In genomic region chr12:28191690-28192089, GRCh38 we compare ENCODE assay signal across 8 cellular contexts. TPM values are rescaled to one million over a fixed set of nuclear protein-coding genes. Genes with fewer than 3 reads are reported as not detected.
DNase-seq lines count a peak whose midpoint lies in the region; ATAC-seq and TF ChIP-seq lines count a peak whose summit lies in the region.

No MANE protein-coding gene starts in this region.

- TF ChIP-seq CTCF in left ventricle myocardium inferior (IDR thresholded peaks at IDR 0.05; ENCODE audit: borderline replicate concordance): no peak
- TF ChIP-seq CTCF in VCaP (conservative IDR thresholded peaks at IDR 0.05): no peak
- no peak for TF ChIP-seq CTCF in fibroblast of mammary gland (conservative IDR thresholded peaks at IDR 0.05; ENCODE audit: control insufficient read depth, insufficient read depth, low read depth, low read length)
- TF ChIP-seq CTCF in omental fat pad (IDR thresholded peaks at IDR 0.05): no peak

- intact Hi-C loops in left ventricle myocardium inferior (cut with micrococcal nuclease) (no loop called here), left cardiac atrium (cut with DNase I) (no loop called here)

- ATAC-seq in left cardiac atrium (no peak), omental fat pad (ENCODE audit: low FRiP score) (no peak)

- H3K9me3 ChIP-seq in left ventricle myocardium inferior (replicated peaks): peaks cover 22% of the 10 kb centered on the region

- H3K27me3 ChIP-seq in left ventricle myocardium inferior (ENCODE audit: low read depth): no peaks in the 10 kb centered on the region

- H3K4me1 ChIP-seq in left ventricle myocardium inferior: peaks cover 25% of the 10 kb centered on the region

- no peak for DNase-seq in left ventricle myocardium inferior
- DNase-seq in left cardiac atrium: no peak
- peak; percentile 9 for DNase-seq in fibroblast of mammary gland (ENCODE audit: low read depth)
- DNase-seq in renal cortical epithelial cell (ENCODE audit: low read depth): peak; percentile 68
- DNase-seq in omental fat pad (ENCODE audit: low spot score): no peak
- no peak for DNase-seq in KG1 (lab: John Stamatoyannopoulos, UW)
- no peak for DNase-seq in cerebellum (ENCODE audit: low spot score)

- H3K27ac ChIP-seq in left ventricle myocardium inferior (replicated peaks) (peak overlapping the region; percentile 99), VCaP (0 out of 2 replicates have a peak overlapping the region, but pooled peaks have one; percentile 91)

- H3K4me3 ChIP-seq in left ventricle myocardium inferior (peak overlapping the region; percentile 92), fibroblast of mammary gland (ENCODE audit: control insufficient read depth, low read depth, low read length) (peak overlapping the region; percentile 79)

- H3K36me3 ChIP-seq in left ventricle myocardium inferior: no peaks in the 10 kb centered on the region

RNA-seq across cellular contexts. Expression of gene CCDC91, which starts 1.4 kb away (rescaled TPM):
- total RNA-seq in left ventricle myocardium inferior (46.4 TPM), left cardiac atrium (10 to 100 TPM; 34.3 to 43.6 TPM), renal cortical epithelial cell (39.8 and 41.8 TPM in 2 replicates), omental fat pad (10 to 100 TPM; 29.3 to 48.9 (median 32.5) TPM), cerebellum (55.1 TPM)

Comparison
In these comparisons a context has a peak if more than half of its experiments do, and no peak if none do; other contexts are left out.
1. DNase-seq: peak in fibroblast of mammary gland (single experiment) and renal cortical epithelial cell (single experiment); none in left ventricle myocardium inferior (single experiment), left cardiac atrium (single experiment), omental fat pad (single experiment), KG1 (single experiment) and cerebellum (single experiment).